In the genomic region with DNA sequence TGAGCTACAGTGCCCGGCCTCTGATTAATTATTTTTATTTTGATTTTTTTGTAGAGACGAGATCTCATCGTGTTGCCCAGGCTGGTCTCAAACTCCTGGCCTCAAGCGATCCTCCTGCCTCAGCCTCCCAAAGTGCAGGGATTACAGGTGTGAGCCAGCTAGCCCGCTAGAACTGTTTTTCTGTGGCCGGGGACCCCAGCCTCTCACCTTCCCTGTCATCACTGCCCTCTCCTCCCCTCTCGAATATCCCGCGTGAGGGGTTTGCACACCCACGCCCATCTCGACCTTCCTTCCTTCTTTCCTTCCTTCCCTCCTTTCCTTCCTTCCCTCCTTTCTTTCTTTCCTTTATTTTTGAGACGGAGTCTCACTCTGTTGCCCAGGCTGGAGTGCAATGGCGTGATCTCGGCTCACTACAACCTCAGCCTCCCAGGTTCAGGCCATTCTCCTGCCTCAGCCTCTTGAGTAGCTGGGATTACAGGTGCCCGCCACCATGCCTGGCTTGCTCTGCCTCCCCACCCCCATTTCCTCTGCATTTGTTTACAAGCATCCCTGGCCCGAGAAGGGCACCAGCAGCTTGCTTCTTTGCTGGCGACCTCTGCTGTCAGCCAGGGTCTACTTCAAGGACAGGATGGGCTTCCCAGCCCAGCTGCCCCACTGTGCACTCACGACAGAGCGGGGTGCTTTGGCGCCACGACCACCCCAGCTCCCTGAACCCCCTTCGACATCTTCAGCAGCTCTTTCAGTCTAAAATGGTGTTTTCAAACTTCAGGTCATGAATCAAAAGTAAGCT, we compare ENCODE assay signal across 1 cellular context.
A peak's percentile ranks its signal among the peaks of the same experiment; 100 is the strongest.
TF ChIP-seq lines count a peak whose summit lies in the region.

No MANE protein-coding gene starts in this region.

TF ChIP-seq in GM23338, 12 proteins besides CTCF, POLR2A, EP300 and RAD21 (continued from another document):
- TF ChIP-seq ETS1 (IDR thresholded peaks at IDR 0.05): 0 out of 2 replicates have a peak, but pooled peaks have one; percentile 43
- TF ChIP-seq NANOG (IDR thresholded peaks at IDR 0.05; ENCODE audit: borderline replicate concordance): no peak
- peak; percentile 16; the same call in 1 of the 2 replicates for TF ChIP-seq CREB1 (CRISPR knock-in tag; IDR thresholded peaks at IDR 0.05; ENCODE audit: low read depth)
- no peak for TF ChIP-seq REST (IDR thresholded peaks at IDR 0.05; ENCODE audit: unreplicated experiment)
